In the genomic region with DNA sequence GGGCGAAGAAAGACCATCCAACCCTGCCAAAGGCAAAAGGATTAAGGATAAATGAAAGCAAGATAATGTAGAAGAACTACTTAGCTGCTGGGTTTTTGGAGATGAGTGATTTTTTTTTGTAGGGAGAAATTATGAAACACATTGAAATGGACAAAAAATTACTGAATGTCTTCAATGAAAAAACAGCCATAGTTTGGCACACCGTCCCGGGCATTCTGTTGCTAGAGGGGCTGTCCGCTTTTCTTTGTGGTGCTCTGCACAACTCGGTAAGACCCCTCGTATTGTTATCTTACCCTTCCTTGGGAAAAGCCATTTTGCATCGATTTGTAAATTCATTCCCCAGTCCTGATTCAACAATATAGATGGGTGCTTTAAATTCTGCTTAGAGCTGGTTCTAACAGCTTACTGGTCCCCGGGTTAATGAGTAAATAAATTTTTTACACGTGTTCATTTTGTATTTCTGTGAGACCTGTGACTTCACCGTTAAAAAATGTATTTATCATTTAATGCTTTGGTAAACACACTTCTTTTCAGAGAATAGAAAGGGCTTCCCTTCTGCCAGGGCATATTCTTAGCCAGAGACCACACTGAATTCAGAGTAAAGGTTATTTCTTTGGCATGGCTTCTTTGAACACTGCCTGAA, we compare ENCODE assay signal across 8 cellular contexts. TPM values are rescaled to one million over a fixed set of nuclear protein-coding genes. Genes with fewer than 3 reads are reported as not detected.
A peak's percentile ranks its signal among the peaks of the same experiment; 100 is the strongest.
DNase-seq lines count a peak whose midpoint lies in the region; ATAC-seq and TF ChIP-seq lines count a peak whose summit lies in the region.

No MANE protein-coding gene starts in this region.

- H3K27ac ChIP-seq in CD8-positive, alpha-beta memory T cell (ENCODE audit: low read depth, low read length), result peak overlapping the region; percentile 100
- peak overlapping the region; percentile 91 to 100 (median 99) for H3K27ac ChIP-seq in dorsolateral prefrontal cortex
- peak overlapping the region; percentile 92 for H3K27ac ChIP-seq in neutrophil

- POLR2A ChIA-PET in CD8-positive, alpha-beta memory T cell (lab: Charles Lee), result interaction anchor here (1.6 kb wide), 1 partner anchor 152 kb away, joined by 10 read pairs; a partner anchor contains a TSS

- peaks cover 13 to 27% of the 10 kb centered on the region in 2 donors for H3K27me3 Mint-ChIP-seq in CD8-positive, alpha-beta memory T cell
- peaks cover 24% of the 10 kb centered on the region for H3K27me3 Mint-ChIP-seq in activated CD8-positive, alpha-beta memory T cell treated with anti-CD3 and anti-CD28 coated beads, Interleukin-2, amount 10 ng/mL, durations not matched to agents 7 days and 5 days

- no peaks in the 10 kb centered on the region for H3K36me3 ChIP-seq in CD8-positive, alpha-beta memory T cell (ENCODE audit: insufficient read depth, low read length)
- H3K36me3 ChIP-seq in neutrophil, result no peaks in the 10 kb centered on the region

- intact Hi-C loops in dorsolateral prefrontal cortex (cut with DNase I), result loop anchor here (2.0 to 5.0 kb wide), 3 partner anchors 64 to 1490 kb away; a partner anchor contains a TSS

- no peak for DNase-seq in CD8-positive, alpha-beta memory T cell
- peak; percentile 32 for DNase-seq in NCI-H1417 treated with DMSO at 0.1 percent for 48 hours (lab: John Stamatoyannopoulos, UW)
- peak in 1 of 10 donors; percentile 22 for DNase-seq in dorsolateral prefrontal cortex
- DNase-seq in activated effector memory CD4-positive, alpha-beta T cell treated with Interleukin-2 at 50 U/mL for 16 hours, result no peak
- DNase-seq in AG08395 (ENCODE audit: low spot score), result no peak
- DNase-seq in mucosa of gallbladder (ENCODE audit: low spot score), result no peak
- no peak for DNase-seq in activated CD8-positive, alpha-beta memory T cell treated with anti-CD3 and anti-CD28 coated beads, Interleukin-2, amount 10 ng/mL, durations not matched to agents 7 days and 5 days

- H3K27ac Mint-ChIP-seq in CD8-positive, alpha-beta memory T cell, result no peak overlapping the region
- H3K27ac Mint-ChIP-seq in activated CD8-positive, alpha-beta memory T cell treated with anti-CD3 and anti-CD28 coated beads, Interleukin-2, amount 10 ng/mL, durations not matched to agents 7 days and 5 days, result no peak overlapping the region

- H3K4me3 ChIP-seq in CD8-positive, alpha-beta memory T cell (ENCODE audit: low read length), result peak overlapping the region; percentile 96
- peak overlapping the region; percentile 49 to 96 (median 83) for H3K4me3 ChIP-seq in dorsolateral prefrontal cortex
- peak overlapping the region; percentile 88 to 97 for H3K4me3 ChIP-seq in neutrophil (ENCODE audit: low read depth in 1 of 2, low read length in 1 of 2)

- CTCF ChIA-PET in CD8-positive, alpha-beta memory T cell (lab: Charles Lee), result interaction anchor here (1.1 to 2.0 kb wide), 3 partner anchors 10 to 169 kb away, joined by 3 to 9 read pairs (median 3); no protein-coding TSS in a partner anchor
- CTCF ChIA-PET in activated CD8-positive, alpha-beta memory T cell treated with anti-CD3 and anti-CD28 coated beads, Interleukin-2, amount 10 ng/mL, durations not matched to agents 7 days and 5 days (lab: Charles Lee), result interaction anchor here (0.7 to 3.1 kb wide), 2 partner anchors 37 to 97 kb away, joined by 3 to 13 read pairs; no protein-coding TSS in a partner anchor

- peaks cover 6% of the 10 kb centered on the region for H3K27me3 ChIP-seq in CD8-positive, alpha-beta memory T cell (ENCODE audit: insufficient read depth, low read length, poor library complexity, severe bottlenecking)
- H3K27me3 ChIP-seq in dorsolateral prefrontal cortex (no peaks in the 10 kb centered on the region), neutrophil (peaks cover 48% of the 10 kb centered on the region)

- no peak for ATAC-seq in activated CD8-positive, alpha-beta memory T cell treated with anti-CD3 and anti-CD28 coated beads, Interleukin-2, amount 10 ng/mL, durations not matched to agents 7 days and 5 days

- peaks cover 0 to 10% (median 0%) of the 10 kb centered on the region in 3 donors for H3K36me3 Mint-ChIP-seq in CD8-positive, alpha-beta memory T cell
- no peaks in the 10 kb centered on the region for H3K36me3 Mint-ChIP-seq in activated CD8-positive, alpha-beta memory T cell treated with anti-CD3 and anti-CD28 coated beads, Interleukin-2, amount 10 ng/mL, durations not matched to agents 7 days and 5 days

- H3K4me3 Mint-ChIP-seq in CD8-positive, alpha-beta memory T cell, result no peak overlapping the region
- H3K4me3 Mint-ChIP-seq in activated CD8-positive, alpha-beta memory T cell treated with anti-CD3 and anti-CD28 coated beads, Interleukin-2, amount 10 ng/mL, durations not matched to agents 7 days and 5 days, result no peak overlapping the region

- H3K9me3 Mint-ChIP-seq in CD8-positive, alpha-beta memory T cell, result no peaks in the 10 kb centered on the region
- H3K9me3 Mint-ChIP-seq in activated CD8-positive, alpha-beta memory T cell treated with anti-CD3 and anti-CD28 coated beads, Interleukin-2, amount 10 ng/mL, durations not matched to agents 7 days and 5 days (ENCODE audit: low read depth), result no peaks in the 10 kb centered on the region

- TF ChIP-seq CTCF in dorsolateral prefrontal cortex (IDR thresholded peaks at IDR 0.05 in 54 of 56, conservative IDR thresholded peaks at IDR 0.05 in 2 of 56; ENCODE audit: low read depth in 1 of 56, partially characterized antibody in 56 of 56), result peak in 2 of 56 donors; percentile 1
- TF ChIP-seq CTCF in neutrophil (IDR thresholded peaks at IDR 0.05), result no peak

- H3K4me1 Mint-ChIP-seq in CD8-positive, alpha-beta memory T cell, result peaks cover 25 to 33% (median 30%) of the 10 kb centered on the region in 3 donors
- peaks cover 26% of the 10 kb centered on the region for H3K4me1 Mint-ChIP-seq in activated CD8-positive, alpha-beta memory T cell treated with anti-CD3 and anti-CD28 coated beads, Interleukin-2, amount 10 ng/mL, durations not matched to agents 7 days and 5 days

- peaks cover 29% of the 10 kb centered on the region for H3K4me1 ChIP-seq in CD8-positive, alpha-beta memory T cell (ENCODE audit: insufficient read depth, low read length)
- peaks cover 35 to 40% of the 10 kb centered on the region in 2 experiments for H3K4me1 ChIP-seq in neutrophil (ENCODE audit: control insufficient read depth in 1 of 2, insufficient read depth in 1 of 2, low read depth in 1 of 2, low read length in 1 of 2)

- no peaks in the 10 kb centered on the region for H3K9me3 ChIP-seq in CD8-positive, alpha-beta memory T cell (ENCODE audit: low read length)
- H3K9me3 ChIP-seq in neutrophil, result no peaks in the 10 kb centered on the region

RNA-seq across cellular contexts. Expression of a gene that starts 0.9 kb away (rescaled TPM):
- 10 to 100 TPM; 29.0 to 31.0 TPM for total RNA-seq in CD8-positive, alpha-beta memory T cell
- polyA plus RNA-seq in CD8-positive, alpha-beta memory T cell, result 119 TPM
- 100 to 1,000 TPM in 2 of 120 experiments, 10 to 100 TPM in 118; 41.8 to 105 (median 65.3) TPM for total RNA-seq in dorsolateral prefrontal cortex
- total RNA-seq in mucosa of gallbladder, result 274 TPM
- 10 to 100 TPM; 20.5 to 24.1 TPM for total RNA-seq in activated CD8-positive, alpha-beta memory T cell treated with anti-CD3 and anti-CD28 coated beads, Interleukin-2, amount 10 ng/mL, durations not matched to agents 7 days and 5 days

RNA-seq across cellular contexts. Expression of a gene that starts 39.9 kb away (rescaled TPM):
- total RNA-seq in CD8-positive, alpha-beta memory T cell, result not detected
- not detected for polyA plus RNA-seq in CD8-positive, alpha-beta memory T cell
- 1 to 10 TPM in 115 of 120 experiments, under 1 TPM in 5; 0.34 to 9.2 (median 2.8) TPM for total RNA-seq in dorsolateral prefrontal cortex
- 0.89 TPM for total RNA-seq in mucosa of gallbladder
- total RNA-seq in activated CD8-positive, alpha-beta memory T cell treated with anti-CD3 and anti-CD28 coated beads, Interleukin-2, amount 10 ng/mL, durations not matched to agents 7 days and 5 days, result not detected
